ENCODE assay signal across 13 cellular contexts in genomic region chr1:198118136-198118535, GRCh38. TPM values are rescaled to one million over a fixed set of nuclear protein-coding genes. Genes with fewer than 3 reads are reported as not detected.
DNase-seq lines count a peak whose midpoint lies in the region; ATAC-seq and TF ChIP-seq lines count a peak whose summit lies in the region.
"Had no signal": no experiment of that assay in that cellular context is flagged by ENCODE, and none has a peak within 500 bp of the region (broad histone marks: within the 10 kb centered on the region; RNA-seq: fewer than 3 reads in every experiment).

No MANE protein-coding gene starts in this region.

- TF ChIP-seq EP300 in tibial nerve (IDR thresholded peaks at IDR 0.05) = peak in 1 of 2 donors; percentile 67

- TF ChIP-seq POLR2A in tibial nerve (IDR thresholded peaks at IDR 0.05) = no peak

- H3K4me3 ChIP-seq in coronary artery (no peak overlapping the region), left lung (no peak overlapping the region), tibial nerve (no peak overlapping the region)
- H3K4me3 ChIP-seq: GM12878, prostate gland had no signal

- H3K36me3 ChIP-seq in left lung (no peaks in the 10 kb centered on the region), tibial nerve (no peaks in the 10 kb centered on the region)
- H3K36me3 ChIP-seq: prostate gland had no signal

- DNase-seq in NCI-H2029 treated with DMSO at 0.1 percent for 48 hours (lab: John Stamatoyannopoulos, UW) (peak; percentile 2), NCI-H2029 (lab: John Stamatoyannopoulos, UW) (no peak), coronary artery (ENCODE audit: low spot score) (peak; percentile 84), left lung (peak in 1 of 2 donors; percentile 37), tibial nerve (ENCODE audit: low spot score in 2 of 2) (peak; percentile 37 to 71), SKM-1 (lab: John Stamatoyannopoulos, UW; ENCODE audit: unreplicated experiment) (no peak)
- DNase-seq: 8988T; activated CD8-positive, alpha-beta memory T cell treated with anti-CD3 and anti-CD28 coated beads, Interleukin-2, amount 10 ng/mL, durations not matched to agents 7 days and 5 days; NCI-H1105 had no signal

- H3K9me3 ChIP-seq in left lung (no peaks in the 10 kb centered on the region), tibial nerve (no peaks in the 10 kb centered on the region)
- H3K9me3 ChIP-seq: prostate gland had no signal

- WGBS in tibial nerve, 2 donors = 10 to 28% methylated on average over 2 of the region's 2 CpGs

- intact Hi-C loops in left lung (cut with DNase I) = no loop called here

- H3K27me3 ChIP-seq in left lung (no peaks in the 10 kb centered on the region), tibial nerve (no peaks in the 10 kb centered on the region)

- H3K27ac ChIP-seq in coronary artery = peak overlapping the region; percentile 56 to 74
- no peak overlapping the region for H3K27ac ChIP-seq in left lung
- peak overlapping the region in 2 of 4 donors; percentile 16 to 32 for H3K27ac ChIP-seq in tibial nerve
- H3K27ac ChIP-seq: prostate gland had no signal

- TF ChIP-seq CTCF in coronary artery (IDR thresholded peaks at IDR 0.05) (no peak), left lung (IDR thresholded peaks at IDR 0.05) (no peak), tibial nerve (IDR thresholded peaks at IDR 0.05) (no peak)

- peak; percentile 57 for ATAC-seq in left lung
- ATAC-seq in GM19023 (IDR thresholded peaks at IDR 0.05; ENCODE audit: unreplicated experiment) = no peak
- ATAC-seq in HG03460 (IDR thresholded peaks at IDR 0.05; ENCODE audit: unreplicated experiment) = no peak
- ATAC-seq: activated CD8-positive, alpha-beta memory T cell treated with anti-CD3 and anti-CD28 coated beads, Interleukin-2, amount 10 ng/mL, durations not matched to agents 7 days and 5 days; GM12878 had no signal

- H3K4me1 ChIP-seq in left lung (no peaks in the 10 kb centered on the region), tibial nerve (peaks cover 0 to 14% (median 0%) of the 10 kb centered on the region in 4 donors)
- H3K4me1 ChIP-seq: prostate gland had no signal

RNA-seq across cellular contexts. Expression of gene NEK7, which starts 38.7 kb away (rescaled TPM):
- total RNA-seq in left lung (100 to 1,000 TPM in 1 of 2 donors, 10 to 100 TPM in 1; 82.6 to 102 TPM), tibial nerve (100 to 1,000 TPM; 123 to 219 (median 141) TPM)

Comparison
In these comparisons a context has a peak if more than half of its experiments do, and no peak if none do; other contexts are left out.
1. DNase-seq: peak in NCI-H2029 treated with DMSO at 0.1 percent for 48 hours (single experiment), coronary artery (single experiment) and tibial nerve (2 of 2); none in NCI-H2029 (single experiment) and SKM-1 (single experiment).
2. H3K27ac ChIP-seq: peak in coronary artery (2 of 2); none in left lung (0 of 2).